In the genomic region with DNA sequence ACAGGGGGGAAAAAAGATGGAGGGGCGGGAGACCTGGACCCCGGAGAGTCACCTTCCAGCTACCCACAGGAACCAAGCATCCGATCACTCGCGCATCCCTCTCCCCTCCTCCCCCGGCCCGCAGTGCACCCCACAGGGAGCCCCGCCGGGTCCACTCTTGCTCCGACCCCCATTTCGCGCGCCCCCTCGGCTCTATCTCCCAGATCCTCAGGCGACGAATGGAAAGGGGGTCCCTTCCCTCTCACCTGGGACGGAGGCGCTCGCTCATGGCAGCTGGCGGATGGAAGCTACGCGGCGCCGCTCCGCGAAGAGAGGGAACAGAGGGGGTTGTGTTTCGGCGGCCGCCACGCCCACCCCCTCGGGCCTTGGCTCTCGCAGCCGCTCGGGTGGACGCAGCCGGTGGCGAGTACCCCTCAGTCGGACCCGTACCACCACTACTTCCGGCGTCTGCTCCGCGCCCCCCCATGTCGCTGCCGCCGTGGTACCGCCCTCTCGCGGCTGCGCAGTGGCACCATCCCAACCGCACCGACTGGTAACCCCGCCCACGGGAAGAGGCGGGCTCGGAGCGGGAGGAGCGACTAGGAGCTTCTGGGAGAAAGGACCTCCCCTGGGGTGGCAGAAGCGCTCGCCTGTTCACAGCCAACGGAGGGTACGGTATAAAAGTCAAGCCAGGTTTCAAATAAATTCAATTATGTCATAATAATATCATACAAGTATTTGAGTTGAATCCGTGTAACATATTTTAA, we compare ENCODE assay signal across 1 cellular context.
TF ChIP-seq lines count a peak whose summit lies in the region.

No MANE protein-coding gene starts in this region.

TF ChIP-seq in HepG2, 621 proteins besides CTCF, POLR2A, EP300 and RAD21 (continued from another document and continues in another):
- TF ChIP-seq ZNF580 (CRISPR knock-in tag; IDR thresholded peaks at IDR 0.05; ENCODE audit: borderline replicate concordance, low read depth) = no peak; the same call in 1 of the 2 replicates
- TF ChIP-seq, protein P1, sequence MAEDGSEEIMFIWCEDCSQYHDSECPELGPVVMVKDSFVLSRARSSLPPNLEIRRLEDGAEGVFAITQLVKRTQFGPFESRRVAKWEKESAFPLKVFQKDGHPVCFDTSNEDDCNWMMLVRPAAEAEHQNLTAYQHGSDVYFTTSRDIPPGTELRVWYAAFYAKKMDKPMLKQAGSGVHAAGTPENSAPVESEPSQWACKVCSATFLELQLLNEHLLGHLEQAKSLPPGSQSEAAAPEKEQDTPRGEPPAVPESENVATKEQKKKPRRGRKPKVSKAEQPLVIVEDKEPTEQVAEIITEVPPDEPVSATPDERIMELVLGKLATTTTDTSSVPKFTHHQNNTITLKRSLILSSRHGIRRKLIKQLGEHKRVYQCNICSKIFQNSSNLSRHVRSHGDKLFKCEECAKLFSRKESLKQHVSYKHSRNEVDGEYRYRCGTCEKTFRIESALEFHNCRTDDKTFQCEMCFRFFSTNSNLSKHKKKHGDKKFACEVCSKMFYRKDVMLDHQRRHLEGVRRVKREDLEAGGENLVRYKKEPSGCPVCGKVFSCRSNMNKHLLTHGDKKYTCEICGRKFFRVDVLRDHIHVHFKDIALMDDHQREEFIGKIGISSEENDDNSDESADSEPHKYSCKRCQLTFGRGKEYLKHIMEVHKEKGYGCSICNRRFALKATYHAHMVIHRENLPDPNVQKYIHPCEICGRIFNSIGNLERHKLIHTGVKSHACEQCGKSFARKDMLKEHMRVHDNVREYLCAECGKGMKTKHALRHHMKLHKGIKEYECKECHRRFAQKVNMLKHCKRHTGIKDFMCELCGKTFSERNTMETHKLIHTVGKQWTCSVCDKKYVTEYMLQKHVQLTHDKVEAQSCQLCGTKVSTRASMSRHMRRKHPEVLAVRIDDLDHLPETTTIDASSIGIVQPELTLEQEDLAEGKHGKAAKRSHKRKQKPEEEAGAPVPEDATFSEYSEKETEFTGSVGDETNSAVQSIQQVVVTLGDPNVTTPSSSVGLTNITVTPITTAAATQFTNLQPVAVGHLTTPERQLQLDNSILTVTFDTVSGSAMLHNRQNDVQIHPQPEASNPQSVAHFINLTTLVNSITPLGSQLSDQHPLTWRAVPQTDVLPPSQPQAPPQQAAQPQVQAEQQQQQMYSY (CRISPR knock-in tag; IDR thresholded peaks at IDR 0.05) = no peak
- no peak; the same call in 1 of the 2 replicates for TF ChIP-seq ZNF746 (CRISPR knock-in tag; IDR thresholded peaks at IDR 0.05)
- TF ChIP-seq ZNF264 (CRISPR knock-in tag; IDR thresholded peaks at IDR 0.05) = peak; percentile 81; the same call in 1 of the 2 replicates
- no peak for TF ChIP-seq RARG (CRISPR knock-in tag; IDR thresholded peaks at IDR 0.05; ENCODE audit: low read depth)
- TF ChIP-seq KAT7 (CRISPR knock-in tag; IDR thresholded peaks at IDR 0.05; ENCODE audit: borderline replicate concordance) = peak; percentile 63
- no peak for TF ChIP-seq NFRKB (IDR thresholded peaks at IDR 0.05)
- TF ChIP-seq KAT8 (CRISPR knock-in tag; IDR thresholded peaks at IDR 0.05) = peak; percentile 75
- peak in 1 of 2 experiments; percentile 90; a peak in 1 of 4 replicates for TF ChIP-seq KLF16 (CRISPR knock-in tag; IDR thresholded peaks at IDR 0.05)
- peak; percentile 92 for TF ChIP-seq HOXA5 (CRISPR knock-in tag; IDR thresholded peaks at IDR 0.05)
- TF ChIP-seq NCOA2 (CRISPR knock-in tag; IDR thresholded peaks at IDR 0.05) = peak; percentile 16; the same call in 1 of the 2 replicates
- TF ChIP-seq ZBTB20 (CRISPR knock-in tag; IDR thresholded peaks at IDR 0.05; ENCODE audit: borderline replicate concordance, low read depth) = peak; percentile 61; the same call in 1 of the 2 replicates
- TF ChIP-seq PAX8 (CRISPR knock-in tag; IDR thresholded peaks at IDR 0.05; ENCODE audit: borderline replicate concordance) = peak; percentile 88; the same call in 1 of the 2 replicates
- TF ChIP-seq PLSCR1 (CRISPR knock-in tag; IDR thresholded peaks at IDR 0.05; ENCODE audit: borderline replicate concordance) = no peak; the same call in 1 of the 2 replicates
- peak; percentile 22; the same call in 1 of the 2 replicates for TF ChIP-seq TFE3 (CRISPR knock-in tag; IDR thresholded peaks at IDR 0.05)
- TF ChIP-seq U2AF2 (IDR thresholded peaks at IDR 0.05; ENCODE audit: low read depth, low read length) = no peak; the same call in 1 of the 2 replicates
- no peak for TF ChIP-seq SMYD3 (CRISPR knock-in tag; IDR thresholded peaks at IDR 0.05)
- TF ChIP-seq PHB2 (IDR thresholded peaks at IDR 0.05; ENCODE audit: partially characterized antibody) = no peak
- TF ChIP-seq ZNF576 (CRISPR knock-in tag; IDR thresholded peaks at IDR 0.05) = no peak
- peak; percentile 93 for TF ChIP-seq ZNF556 (CRISPR knock-in tag; IDR thresholded peaks at IDR 0.05; ENCODE audit: borderline replicate concordance)
- TF ChIP-seq DPF2 (CRISPR knock-in tag; IDR thresholded peaks at IDR 0.05; ENCODE audit: borderline replicate concordance, low read depth) = no peak
- peak; percentile 48 for TF ChIP-seq ZNF567 (CRISPR knock-in tag; IDR thresholded peaks at IDR 0.05; ENCODE audit: borderline replicate concordance)
- peak; percentile 78 for TF ChIP-seq BHLHE40 (IDR thresholded peaks at IDR 0.05; ENCODE audit: low read length)
- TF ChIP-seq, protein P2, sequence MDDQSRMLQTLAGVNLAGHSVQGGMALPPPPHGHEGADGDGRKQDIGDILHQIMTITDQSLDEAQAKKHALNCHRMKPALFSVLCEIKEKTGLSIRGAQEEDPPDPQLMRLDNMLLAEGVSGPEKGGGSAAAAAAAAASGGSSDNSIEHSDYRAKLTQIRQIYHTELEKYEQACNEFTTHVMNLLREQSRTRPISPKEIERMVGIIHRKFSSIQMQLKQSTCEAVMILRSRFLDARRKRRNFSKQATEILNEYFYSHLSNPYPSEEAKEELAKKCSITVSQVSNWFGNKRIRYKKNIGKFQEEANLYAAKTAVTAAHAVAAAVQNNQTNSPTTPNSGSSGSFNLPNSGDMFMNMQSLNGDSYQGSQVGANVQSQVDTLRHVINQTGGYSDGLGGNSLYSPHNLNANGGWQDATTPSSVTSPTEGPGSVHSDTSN (CRISPR knock-in tag; IDR thresholded peaks at IDR 0.05; ENCODE audit: borderline replicate concordance) = no peak; the same call in 1 of the 2 replicates
- no peak for TF ChIP-seq ZNF709 (CRISPR knock-in tag; IDR thresholded peaks at IDR 0.05)
- 0 out of 2 replicates have a peak, but pooled peaks have one; percentile 76 for TF ChIP-seq ETV6 (CRISPR knock-in tag; conservative IDR thresholded peaks at IDR 0.05)
- no peak for TF ChIP-seq ZNF562 (CRISPR knock-in tag; IDR thresholded peaks at IDR 0.05; ENCODE audit: borderline replicate concordance)
- no peak; the same call in 1 of the 2 replicates for TF ChIP-seq STAG1 (CRISPR knock-in tag; IDR thresholded peaks at IDR 0.05)
- peak; percentile 49 for TF ChIP-seq EED (CRISPR knock-in tag; IDR thresholded peaks at IDR 0.05)
- no peak for TF ChIP-seq GTF3A (CRISPR knock-in tag; conservative IDR thresholded peaks at IDR 0.05)
- no peak; the same call in 1 of the 2 replicates for TF ChIP-seq ZNF749 (CRISPR knock-in tag; IDR thresholded peaks at IDR 0.05; ENCODE audit: borderline replicate concordance)
- no peak for TF ChIP-seq CHD2 (IDR thresholded peaks at IDR 0.05; ENCODE audit: low read depth, low read length)
- TF ChIP-seq, protein P3, sequence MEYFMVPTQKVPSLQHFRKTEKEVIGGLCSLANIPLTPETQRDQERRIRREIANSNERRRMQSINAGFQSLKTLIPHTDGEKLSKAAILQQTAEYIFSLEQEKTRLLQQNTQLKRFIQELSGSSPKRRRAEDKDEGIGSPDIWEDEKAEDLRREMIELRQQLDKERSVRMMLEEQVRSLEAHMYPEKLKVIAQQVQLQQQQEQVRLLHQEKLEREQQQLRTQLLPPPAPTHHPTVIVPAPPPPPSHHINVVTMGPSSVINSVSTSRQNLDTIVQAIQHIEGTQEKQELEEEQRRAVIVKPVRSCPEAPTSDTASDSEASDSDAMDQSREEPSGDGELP (IDR thresholded peaks at IDR 0.05; ENCODE audit: borderline replicate concordance, low read depth) = peak; percentile 42; the same call in 1 of the 2 replicates
- TF ChIP-seq ZNF484 (CRISPR knock-in tag; IDR thresholded peaks at IDR 0.05; ENCODE audit: borderline replicate concordance, low read depth) = 0 out of 2 replicates have a peak, but pooled peaks have one; percentile 36
- peak; percentile 31; the same call in 1 of the 2 replicates for TF ChIP-seq HIC2 (CRISPR knock-in tag; IDR thresholded peaks at IDR 0.05; ENCODE audit: low read depth)
- peak; percentile 60; the same call in 1 of the 2 replicates for TF ChIP-seq RFXAP (CRISPR knock-in tag; IDR thresholded peaks at IDR 0.05; ENCODE audit: borderline replicate concordance)
- 0 out of 2 replicates have a peak, but pooled peaks have one; percentile 20 for TF ChIP-seq IRF1 (CRISPR knock-in tag; IDR thresholded peaks at IDR 0.05; ENCODE audit: low read depth)
- TF ChIP-seq BORCS8-MEF2B (CRISPR knock-in tag; IDR thresholded peaks at IDR 0.05) = 0 out of 2 replicates have a peak, but pooled peaks have one; percentile 26
- 0 out of 2 replicates have a peak, but pooled peaks have one; percentile 20 for TF ChIP-seq GTF2F1 (IDR thresholded peaks at IDR 0.05; ENCODE audit: low read length)
- no peak for TF ChIP-seq HNRNPH1 (optimal IDR thresholded peaks at IDR 0.05; ENCODE audit: low read depth, low read length)
- TF ChIP-seq, protein P4, sequence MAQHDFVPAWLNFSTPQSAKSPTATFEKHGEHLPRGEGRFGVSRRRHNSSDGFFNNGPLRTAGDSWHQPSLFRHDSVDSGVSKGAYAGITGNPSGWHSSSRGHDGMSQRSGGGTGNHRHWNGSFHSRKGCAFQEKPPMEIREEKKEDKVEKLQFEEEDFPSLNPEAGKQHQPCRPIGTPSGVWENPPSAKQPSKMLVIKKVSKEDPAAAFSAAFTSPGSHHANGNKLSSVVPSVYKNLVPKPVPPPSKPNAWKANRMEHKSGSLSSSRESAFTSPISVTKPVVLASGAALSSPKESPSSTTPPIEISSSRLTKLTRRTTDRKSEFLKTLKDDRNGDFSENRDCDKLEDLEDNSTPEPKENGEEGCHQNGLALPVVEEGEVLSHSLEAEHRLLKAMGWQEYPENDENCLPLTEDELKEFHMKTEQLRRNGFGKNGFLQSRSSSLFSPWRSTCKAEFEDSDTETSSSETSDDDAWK (CRISPR knock-in tag; IDR thresholded peaks at IDR 0.05) = no peak
- peak; percentile 45; the same call in 1 of the 2 replicates for TF ChIP-seq ZSCAN29 (CRISPR knock-in tag; conservative IDR thresholded peaks at IDR 0.05)
- peak; percentile 79 for TF ChIP-seq MYC (CRISPR knock-in tag; IDR thresholded peaks at IDR 0.05; ENCODE audit: borderline replicate concordance)
- no peak for TF ChIP-seq MBD4 (IDR thresholded peaks at IDR 0.05; ENCODE audit: borderline replicate concordance, low read length)
- peak; percentile 86 for TF ChIP-seq ERF (CRISPR knock-in tag; IDR thresholded peaks at IDR 0.05)
- no peak; the same call in 1 of the 2 replicates for TF ChIP-seq ZNF607 (CRISPR knock-in tag; IDR thresholded peaks at IDR 0.05; ENCODE audit: borderline replicate concordance)
- 0 out of 2 replicates have a peak, but pooled peaks have one; percentile 16 for TF ChIP-seq ZNF333 (CRISPR knock-in tag; IDR thresholded peaks at IDR 0.05; ENCODE audit: borderline replicate concordance)
